In the genomic region with DNA sequence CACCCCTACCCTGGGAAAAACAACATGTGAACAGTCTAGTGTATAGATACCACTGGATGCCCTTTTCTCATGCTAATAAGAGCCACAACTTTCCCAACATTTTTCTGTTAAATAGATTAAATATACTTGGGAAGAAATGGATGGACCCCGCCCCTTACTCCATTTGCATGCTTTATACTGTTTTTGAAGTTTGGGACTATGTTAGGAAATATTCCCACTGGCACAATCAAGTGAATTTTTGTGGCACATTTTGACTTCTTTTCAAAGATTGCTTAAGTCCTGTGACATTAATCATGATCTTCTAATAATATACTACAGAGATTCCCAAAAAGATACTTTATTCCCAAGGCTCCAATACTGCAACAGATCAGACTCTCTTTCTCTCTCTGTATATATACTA, we compare ENCODE assay signal across 24 cellular contexts.
"Had no signal": no experiment of that assay in that cellular context is flagged by ENCODE, and none has a peak within 500 bp of the region (broad histone marks: within the 10 kb centered on the region; RNA-seq: fewer than 3 reads in every experiment).

No MANE protein-coding gene starts in this region.

- H3K4me1 ChIP-seq: esophagus muscularis mucosa, gastrocnemius medialis, heart left ventricle had no signal

- H3K27ac ChIP-seq: cardiac muscle cell, esophagus muscularis mucosa, gastrocnemius medialis, heart left ventricle had no signal

- H3K9me3 ChIP-seq: esophagus muscularis mucosa, gastrocnemius medialis, heart left ventricle, thyroid gland had no signal

- H3K4me3 ChIP-seq: cardiac muscle cell, esophagus muscularis mucosa, gastrocnemius medialis, heart left ventricle, lung, skin epidermis, thyroid gland had no signal

- ATAC-seq: activated CD4-positive, CD25-positive, alpha-beta regulatory T cell treated with anti-CD3 and anti-CD28 coated beads, Interleukin-2, amount 50 U/mL, for 24 hours; gastrocnemius medialis; heart left ventricle; left lobe of liver; stimulated activated effector memory CD8-positive, alpha-beta T cell treated with anti-CD3 and anti-CD28 coated beads, Interleukin-12 subunit alpha, Interleukin-12 subunit beta, amount 100 ng/mL, for 72 hours had no signal

- H3K27me3 ChIP-seq: cardiac muscle cell, esophagus muscularis mucosa, gastrocnemius medialis, heart left ventricle, thyroid gland had no signal

- H3K36me3 ChIP-seq: cardiac muscle cell, esophagus muscularis mucosa, gastrocnemius medialis, heart left ventricle, thyroid gland had no signal

- DNase-seq: activated CD4-positive, alpha-beta T cell treated with anti-CD3 and anti-CD28 coated beads, Interleukin-2, amount 50 U/mL, for 1 hour; activated CD8-positive, alpha-beta memory T cell treated with anti-CD3 and anti-CD28 coated beads for 24 hours; activated CD8-positive, alpha-beta memory T cell treated with anti-CD3 and anti-CD28 coated beads, Interleukin-2, amount 50 U/mL, for 48 hours; activated effector memory CD4-positive, alpha-beta T cell treated with Interleukin-2 at 50 U/mL for 16 hours; activated naive CD4-positive, alpha-beta T cell treated with anti-CD3 and anti-CD28 coated beads, Interleukin-2, amount 50 U/mL, for 16 hours; activated T-cell treated with anti-CD3 and anti-CD28 coated beads, Interleukin-2, amount 50 U/mL, for 48 hours; dermis blood vessel endothelial cell; effector memory CD4-positive, alpha-beta T cell; gastrocnemius medialis; heart left ventricle; kidney; nephron progenitor cell; nucleus accumbens; posterior cingulate gyrus; stimulated activated CD4-positive, alpha-beta T cell treated with anti-CD3 and anti-CD28 coated beads, Interleukin-15, amount 100 ng/mL, for 24 hours; stimulated activated CD4-positive, alpha-beta T cell treated with anti-CD3 and anti-CD28 coated beads, Interleukin-4, amount 100 ng/mL, for 24 hours; thyroid gland had no signal
